11 cellular contexts compared by ENCODE assay signal in genomic region chr20:35871311-35871771, GRCh38.
DNase-seq lines count a peak whose midpoint lies in the region; ATAC-seq and TF ChIP-seq lines count a peak whose summit lies in the region.
"Had no signal": no experiment of that assay in that cellular context is flagged by ENCODE, and none has a peak within 500 bp of the region (broad histone marks: within the 10 kb centered on the region; RNA-seq: fewer than 3 reads in every experiment).

No MANE protein-coding gene starts in this region.

- peak overlapping the region; percentile 71 for H3K27ac ChIP-seq in muscle layer of colon (ENCODE audit: low read depth, low read length)

- in situ Hi-C loops in GM13976 (cut with MboI; ENCODE audit: low sequenced_read_pairs, unreplicated experiment), result no loop called here

- H3K36me3 ChIP-seq in muscle layer of colon (ENCODE audit: insufficient read depth, low read length), result peaks cover 6% of the 10 kb centered on the region

- H3K4me3 ChIP-seq in muscle layer of colon (ENCODE audit: low read depth in 1 of 2, low read length in 2 of 2), result peak overlapping the region in 1 of 2 donors; percentile 51

- peaks cover 7% of the 10 kb centered on the region for H3K4me1 ChIP-seq in muscle layer of colon (ENCODE audit: insufficient read depth, low read length)

- peak; percentile 72 for DNase-seq in A172 (ENCODE audit: low spot score)
- peak; percentile 70 for DNase-seq in HPDE6-E6E7 (ENCODE audit: extremely low spot score)
- peak; percentile 20 for DNase-seq in brain pericyte (ENCODE audit: low read depth, low spot score)
- DNase-seq in GM13976 (ENCODE audit: low spot score), result no peak
- no peak for DNase-seq in GM20000 (ENCODE audit: low spot score)
- DNase-seq: DMS79 treated with DMSO at 0.1 percent for 48 hours; NCI-H1092 treated with DMSO at 0.1 percent for 48 hours; stimulated activated CD4-positive, alpha-beta T cell treated with anti-CD3 and anti-CD28 coated beads, Interleukin-1b, Interleukin-23, amount 100 ng/mL, for 48 hours had no signal

- TF ChIP-seq CTCF in GM13976 (IDR thresholded peaks at IDR 0.05; ENCODE audit: borderline replicate concordance, control extremely low read depth, extremely low read depth, insufficient read depth, missing control alignments) (no peak), GM20000 (IDR thresholded peaks at IDR 0.05; ENCODE audit: extremely low read depth, missing control alignments) (no peak)

- no peaks in the 10 kb centered on the region for H3K27me3 ChIP-seq in muscle layer of colon (ENCODE audit: control insufficient read depth in 1 of 2, insufficient read depth in 2 of 2, low read length in 2 of 2)

- no peaks in the 10 kb centered on the region for H3K9me3 ChIP-seq in muscle layer of colon (ENCODE audit: low read length)

- ATAC-seq in GM19395 (IDR thresholded peaks at IDR 0.05; ENCODE audit: unreplicated experiment) (no peak), GM21390 (IDR thresholded peaks at IDR 0.05; ENCODE audit: unreplicated experiment) (no peak)

- no peak overlapping the region for H3K9ac ChIP-seq in muscle layer of colon (ENCODE audit: low read length)

Comparison
In these comparisons a context has a peak if more than half of its experiments do, and no peak if none do; other contexts are left out.
1. DNase-seq: peak in A172 (single experiment), HPDE6-E6E7 (single experiment) and brain pericyte (single experiment); none in GM13976 (single experiment) and GM20000 (single experiment).